13 cellular contexts compared by ENCODE assay signal in genomic region chr5:60810438-60811085, GRCh38. TPM values are rescaled to one million over a fixed set of nuclear protein-coding genes. Genes with fewer than 3 reads are reported as not detected.
A peak's percentile ranks its signal among the peaks of the same experiment; 100 is the strongest.
DNase-seq lines count a peak whose midpoint lies in the region; ATAC-seq, FAIRE-seq and TF ChIP-seq lines count a peak whose summit lies in the region.
"Had no signal": no experiment of that assay in that cellular context is flagged by ENCODE, and none has a peak within 500 bp of the region (broad histone marks: within the 10 kb centered on the region; RNA-seq: fewer than 3 reads in every experiment).

No MANE protein-coding gene starts in this region.

- no peaks in the 10 kb centered on the region for H3K9me3 ChIP-seq in lower lobe of right lung
- H3K9me3 ChIP-seq in small intestine (ENCODE audit: control insufficient read depth, low read depth) = no peaks in the 10 kb centered on the region
- H3K9me3 ChIP-seq: upper lobe of left lung had no signal

- H3K27me3 ChIP-seq in lower lobe of right lung (ENCODE audit: low read depth) = no peaks in the 10 kb centered on the region
- H3K27me3 ChIP-seq in small intestine (ENCODE audit: control insufficient read depth in 2 of 2, insufficient read depth in 2 of 2, low read length in 2 of 2) = no peaks in the 10 kb centered on the region
- H3K27me3 ChIP-seq: cardiac muscle cell, upper lobe of left lung had no signal

- DNase-seq in LHCN-M2 (ENCODE audit: low read depth) = peak; percentile 51
- no peak for DNase-seq in lower lobe of right lung
- no peak for DNase-seq in small intestine
- no peak for DNase-seq in COLO829 (ENCODE audit: low spot score)
- DNase-seq in DMS114 treated with DMSO at 0.1 percent for 48 hours (lab: John Stamatoyannopoulos, UW; ENCODE audit: unreplicated experiment) = no peak
- DNase-seq: activated CD4-positive, alpha-beta T cell treated with anti-CD3 and anti-CD28 coated beads, Interleukin-2, amount 10 ng/mL, durations not matched to agents 24 days and 14 days; GF-D8; kidney; upper lobe of left lung had no signal

- WGBS in small intestine, 3 donors = 81 to 83% (median 82%) methylated on average over 2 of the region's 2 CpGs

- no peak for FAIRE-seq in small intestine (lab: Jason Lieb, UNC)
- FAIRE-seq: kidney had no signal

- no peak overlapping the region for H3K4me3 ChIP-seq in lower lobe of right lung
- no peak overlapping the region for H3K4me3 ChIP-seq in small intestine (ENCODE audit: low read depth in 1 of 2, low read length in 2 of 2)
- H3K4me3 ChIP-seq: cardiac muscle cell, upper lobe of left lung had no signal

- TF ChIP-seq CTCF in lower lobe of right lung (IDR thresholded peaks at IDR 0.05) = no peak

- intact Hi-C loops in lower lobe of right lung (cut with DNase I) = no loop called here

- H3K4me1 ChIP-seq in lower lobe of right lung = no peaks in the 10 kb centered on the region
- H3K4me1 ChIP-seq in small intestine (ENCODE audit: control insufficient read depth in 2 of 2, insufficient read depth in 1 of 2, low read depth in 1 of 2, low read length in 1 of 2) = no peaks in the 10 kb centered on the region

- peak; percentile 94 for ATAC-seq in GM18870 (IDR thresholded peaks at IDR 0.05; ENCODE audit: unreplicated experiment)
- ATAC-seq in HG02642 (IDR thresholded peaks at IDR 0.05; ENCODE audit: poor library complexity, unreplicated experiment) = peak; percentile 80
- ATAC-seq in lower lobe of right lung = peak; percentile 30 to 88
- no peak for ATAC-seq in activated CD4-positive, CD25-positive, alpha-beta regulatory T cell treated with anti-CD3 and anti-CD28 coated beads, Interleukin-2, amount 50 U/mL, for 24 hours

- H3K27ac ChIP-seq in lower lobe of right lung (no peak overlapping the region), small intestine (ENCODE audit: low read depth in 1 of 2, low read length in 1 of 2) (no peak overlapping the region)
- H3K27ac ChIP-seq: cardiac muscle cell, upper lobe of left lung had no signal

- H3K36me3 ChIP-seq in lower lobe of right lung = no peaks in the 10 kb centered on the region
- H3K36me3 ChIP-seq in small intestine (ENCODE audit: control insufficient read depth in 2 of 2, insufficient read depth in 2 of 2, low read length in 2 of 2) = no peaks in the 10 kb centered on the region
- H3K36me3 ChIP-seq: cardiac muscle cell, upper lobe of left lung had no signal

RNA-seq across cellular contexts. Expression of gene ELOVL7, which starts 33.5 kb away (rescaled TPM):
- total RNA-seq in LHCN-M2 (2014; rRNA removed) = not detected in 2 replicates
- not detected for polyA plus RNA-seq in LHCN-M2 (2012)
- total RNA-seq in lower lobe of right lung = 5.8 TPM
- 10 to 100 TPM in 2 of 3 donors, 1 to 10 TPM in 1; 9.2 to 21.8 (median 18.6) TPM for polyA plus RNA-seq in small intestine

Comparison
In these comparisons a context has a peak if more than half of its experiments do, and no peak if none do; other contexts are left out.
1. ATAC-seq: peak in GM18870 (single experiment), HG02642 (single experiment) and lower lobe of right lung (2 of 2); none in activated CD4-positive, CD25-positive, alpha-beta regulatory T cell treated with anti-CD3 and anti-CD28 coated beads, Interleukin-2, amount 50 U/mL, for 24 hours (0 of 2).